Comparison of ENCODE assay signal across 3 cellular contexts in the genomic region with DNA sequence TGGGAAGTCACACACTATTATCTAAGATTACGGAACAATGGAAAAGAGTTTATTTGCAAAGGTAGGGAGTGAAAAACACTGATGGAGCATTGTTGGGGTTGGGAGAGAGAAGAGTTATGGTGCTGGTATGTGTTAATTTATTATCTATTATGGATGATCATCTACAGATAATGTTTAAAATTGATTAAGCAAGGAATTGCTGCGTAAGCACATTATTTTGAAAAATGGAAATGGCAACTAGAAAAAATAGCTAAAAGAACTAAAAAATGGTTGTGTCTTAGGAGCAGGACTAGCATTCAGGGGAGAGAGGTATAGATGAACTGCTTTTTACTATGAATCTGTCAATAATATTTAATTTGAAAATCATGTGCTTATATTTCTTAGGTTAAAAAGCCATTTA.
TF ChIP-seq lines count a peak whose summit lies in the region.

No MANE protein-coding gene starts in this region.

TF ChIP-seq in A549, 52 proteins besides CTCF, POLR2A, EP300 and RAD21:
- peak; percentile 80 for TF ChIP-seq MAFK (IDR thresholded peaks at IDR 0.05; ENCODE audit: partially characterized antibody)
- TF ChIP-seq RARB (CRISPR knock-in tag; IDR thresholded peaks at IDR 0.05) = no peak

TF ChIP-seq in IMR-90, 13 proteins besides CTCF, POLR2A, EP300 and RAD21:
- TF ChIP-seq MXI1 (IDR thresholded peaks at IDR 0.05; ENCODE audit: borderline replicate concordance, low read depth, low read length) (no peak), MAFK (IDR thresholded peaks at IDR 0.05; ENCODE audit: low read depth, low read length) (peak; percentile 89)

TF ChIP-seq in K562, 482 proteins besides CTCF, POLR2A, EP300 and RAD21:
- TF ChIP-seq ZFX (CRISPR knock-in tag; IDR thresholded peaks at IDR 0.05) = no peak
- TF ChIP-seq RCOR1 (IDR thresholded peaks at IDR 0.05; ENCODE audit: borderline replicate concordance in 1 of 2, low read depth in 2 of 2, low read length in 2 of 2) = no peak
- no peak for TF ChIP-seq ELF1 (tag; IDR thresholded peaks at IDR 0.05)
- TF ChIP-seq XRCC3 (IDR thresholded peaks at IDR 0.05) = no peak
- TF ChIP-seq MAFK (IDR thresholded peaks at IDR 0.05; ENCODE audit: low read length) = peak; percentile 86
- TF ChIP-seq ZNF224 (CRISPR knock-in tag; IDR thresholded peaks at IDR 0.05) = no peak
- no peak for TF ChIP-seq NEUROD1 (IDR thresholded peaks at IDR 0.05; ENCODE audit: borderline replicate concordance, low read depth, low read length, partially characterized antibody)
- no peak for TF ChIP-seq TGIF2 (CRISPR knock-in tag; IDR thresholded peaks at IDR 0.05)
- TF ChIP-seq MAFG (tag; conservative IDR thresholded peaks at IDR 0.05) = peak; percentile 82
- TF ChIP-seq, protein P1, sequence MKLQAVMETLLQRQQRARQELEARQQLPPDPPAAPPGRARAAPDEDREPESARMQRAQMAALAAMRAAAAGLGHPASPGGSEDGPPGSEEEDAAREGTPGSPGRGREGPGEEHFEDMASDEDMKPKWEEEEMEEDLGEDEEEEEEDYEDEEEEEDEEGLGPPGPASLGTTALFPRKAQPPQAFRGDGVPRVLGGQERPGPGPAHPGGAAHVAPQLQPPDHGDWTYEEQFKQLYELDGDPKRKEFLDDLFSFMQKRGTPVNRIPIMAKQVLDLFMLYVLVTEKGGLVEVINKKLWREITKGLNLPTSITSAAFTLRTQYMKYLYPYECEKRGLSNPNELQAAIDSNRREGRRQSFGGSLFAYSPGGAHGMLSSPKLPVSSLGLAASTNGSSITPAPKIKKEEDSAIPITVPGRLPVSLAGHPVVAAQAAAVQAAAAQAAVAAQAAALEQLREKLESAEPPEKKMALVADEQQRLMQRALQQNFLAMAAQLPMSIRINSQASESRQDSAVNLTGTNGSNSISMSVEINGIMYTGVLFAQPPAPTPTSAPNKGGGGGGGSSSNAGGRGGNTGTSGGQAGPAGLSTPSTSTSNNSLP (IDR thresholded peaks at IDR 0.05; ENCODE audit: borderline replicate concordance, low read depth, low read length) = no peak
- no peak for TF ChIP-seq SLC30A9 (CRISPR knock-in tag; IDR thresholded peaks at IDR 0.05)
- peak; percentile 86 for TF ChIP-seq MAFF (IDR thresholded peaks at IDR 0.05; ENCODE audit: low read length)
- TF ChIP-seq SMAD4 (CRISPR knock-in tag; conservative IDR thresholded peaks at IDR 0.05) = no peak
- TF ChIP-seq C11orf30 (IDR thresholded peaks at IDR 0.05; ENCODE audit: low read depth) = peak; percentile 87
- TF ChIP-seq, protein P2, sequence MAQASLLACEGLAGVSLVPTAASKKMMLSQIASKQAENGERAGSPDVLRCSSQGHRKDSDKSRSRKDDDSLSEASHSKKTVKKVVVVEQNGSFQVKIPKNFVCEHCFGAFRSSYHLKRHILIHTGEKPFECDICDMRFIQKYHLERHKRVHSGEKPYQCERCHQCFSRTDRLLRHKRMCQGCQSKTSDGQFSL (CRISPR knock-in tag; IDR thresholded peaks at IDR 0.05) = no peak
- TF ChIP-seq, protein P2 (tag; IDR thresholded peaks at IDR 0.05) = no peak
- peak; percentile 95 for TF ChIP-seq ZNF316 (IDR thresholded peaks at IDR 0.05)
